1 cellular context compared by ENCODE assay signal in the genomic region with DNA sequence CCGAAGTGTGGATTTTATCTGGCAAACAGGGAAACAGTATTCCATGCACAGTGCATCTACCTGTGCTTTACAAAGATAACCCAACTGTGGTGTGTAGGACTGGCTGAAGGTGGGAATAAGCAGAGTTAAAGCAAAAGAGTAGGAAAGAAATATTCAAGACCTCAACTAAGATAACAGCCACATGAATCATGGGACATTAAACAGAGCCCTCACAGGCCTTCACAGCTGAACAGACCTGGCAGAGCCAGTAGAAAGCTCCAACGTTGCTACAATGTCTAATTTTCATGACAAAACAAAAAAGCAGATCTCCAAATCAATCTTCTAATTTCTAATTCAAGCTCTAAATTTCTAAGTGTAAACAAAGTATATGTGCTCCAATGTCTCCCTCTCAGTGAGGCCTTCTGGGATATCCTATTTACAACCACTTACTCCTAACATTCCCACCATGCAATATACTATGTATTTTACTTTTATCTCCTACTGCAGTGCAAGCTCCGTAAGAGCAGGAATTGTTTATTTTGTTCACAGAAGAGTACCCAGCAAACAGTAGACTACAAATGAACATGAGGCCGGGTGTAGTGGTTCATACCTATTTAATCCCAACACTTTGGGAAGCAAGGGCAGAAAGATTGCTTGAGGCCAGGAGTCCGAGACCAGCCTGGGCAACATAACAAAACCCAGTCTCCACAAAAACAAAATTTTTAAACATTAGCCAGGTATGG.
TF ChIP-seq lines count a peak whose summit lies in the region.

No MANE protein-coding gene starts in this region.

TF ChIP-seq in HepG2, 621 proteins besides CTCF, POLR2A, EP300 and RAD21:
- TF ChIP-seq NR2C2 (CRISPR knock-in tag; IDR thresholded peaks at IDR 0.05; ENCODE audit: borderline replicate concordance) (no peak), TMF1 (CRISPR knock-in tag; IDR thresholded peaks at IDR 0.05; ENCODE audit: low read depth) (no peak), KDM3A (CRISPR knock-in tag; IDR thresholded peaks at IDR 0.05; ENCODE audit: low read depth) (no peak), CBX1 (IDR thresholded peaks at IDR 0.05; ENCODE audit: low read depth) (no peak), TAF15 (IDR thresholded peaks at IDR 0.05; ENCODE audit: low read depth, low read length, poor library complexity, severe bottlenecking) (no peak), ZSCAN21 (CRISPR knock-in tag; IDR thresholded peaks at IDR 0.05; ENCODE audit: borderline replicate concordance) (no peak), SP4 (CRISPR knock-in tag; IDR thresholded peaks at IDR 0.05) (no peak)
